Comparison of ENCODE assay signal across 8 cellular contexts in genomic region chr6:56764081-56764566, GRCh38.
DNase-seq lines count a peak whose midpoint lies in the region; ATAC-seq and TF ChIP-seq lines count a peak whose summit lies in the region.

No MANE protein-coding gene starts in this region.

- H3K27ac ChIP-seq in HEK293 (ENCODE audit: extremely low read depth, low read depth, low read length) (no peak overlapping the region), right lobe of liver (peak overlapping the region in 1 of 3 donors; percentile 48)

- H3K4me1 ChIP-seq in HEK293 (ENCODE audit: control insufficient read depth, insufficient read depth, low read length) = 0 out of 2 replicates have a peak, but pooled peaks cover 6% of the 10 kb centered on the region
- peaks cover 0 to 6% (median 3%) of the 10 kb centered on the region in 4 donors for H3K4me1 ChIP-seq in right lobe of liver

- H3K27me3 ChIP-seq in right lobe of liver = no peaks in the 10 kb centered on the region

- no peaks in the 10 kb centered on the region for H3K9me3 ChIP-seq in HEK293 (ENCODE audit: control insufficient read depth, insufficient read depth, low read depth, low read length)
- H3K9me3 ChIP-seq in right lobe of liver = no peaks in the 10 kb centered on the region

- H3K36me3 ChIP-seq in HEK293 (ENCODE audit: control insufficient read depth in 2 of 2, insufficient read depth in 1 of 2, low read length in 2 of 2) = no peaks in the 10 kb centered on the region
- no peaks in the 10 kb centered on the region for H3K36me3 ChIP-seq in right lobe of liver

- intact Hi-C loops in right lobe of liver (cut with DNase I) (loop anchor here in 1 of 2 donors (10.0 kb wide), 1 partner anchor 129 kb away; no protein-coding TSS in a partner anchor), lower leg skin (cut with DNase I; ENCODE audit: low total_unique reads) (no loop called here)

- DNase-seq in NCI-H2227 (lab: John Stamatoyannopoulos, UW; ENCODE audit: unreplicated experiment) = peak; percentile 17
- no peak for DNase-seq in NCI-H2227 treated with DMSO at 0.1 percent for 48 hours (lab: John Stamatoyannopoulos, UW)
- peak; percentile 71 for DNase-seq in M059J (ENCODE audit: low read depth)
- DNase-seq in T47D (ENCODE audit: low read depth in 1 of 2, low spot score in 1 of 2) = peak; percentile 36 to 89
- DNase-seq in right lobe of liver = no peak
- DNase-seq in activated CD4-positive, CD25-positive, alpha-beta regulatory T cell treated with anti-CD3 and anti-CD28 coated beads, Interleukin-2, amount 50 U/mL, for 72 hours = no peak
- DNase-seq in lower leg skin (ENCODE audit: low spot score in 2 of 2) = no peak

- H3K4me3 ChIP-seq in HEK293 (ENCODE audit: low read depth, low read length) = no peak overlapping the region
- H3K4me3 ChIP-seq in right lobe of liver = peak overlapping the region in 1 of 3 donors; percentile 18
- no peak overlapping the region for H3K4me3 ChIP-seq in lower leg skin (ENCODE audit: low read depth, poor library complexity, severe bottlenecking)

- CTCF ChIA-PET in HEK293 (lab: Yijun Ruan, JAX) = interaction anchor here (0.6 to 10.7 kb wide), 8 partner anchors 9 to 867 kb away, joined by 3 to 120 read pairs (median 4); no protein-coding TSS in a partner anchor

- POLR2A ChIA-PET in HEK293 (lab: Yijun Ruan, JAX) = no interaction called here

- ATAC-seq in right lobe of liver = peak; percentile 87 to 92 (median 91)

- whole genome bisulfite sequencing in right lobe of liver (ENCODE audit: insufficient coverage, low coverage, low lambda C conversion rate, missing lambda C conversion rate) = 10% methylated on average over 3 of the region's 3 CpGs
- 49 to 54% methylated on average over 3 of the region's 3 CpGs for WGBS in lower leg skin, 2 donors

- no peak for TF ChIP-seq POLR2A in right lobe of liver (IDR thresholded peaks at IDR 0.05)
- no peak for TF ChIP-seq POLR2A in lower leg skin (IDR thresholded peaks at IDR 0.05)

- in situ Hi-C loops in T47D (cut with HindIII; ENCODE audit: low pct_unique_long_range_greater_than_20kb, low sequenced_read_pairs) = no loop called here

- TF ChIP-seq CTCF in HEK293 (tag by site-specific recombination; IDR thresholded peaks at IDR 0.05) = peak; percentile 52
- TF ChIP-seq CTCF in right lobe of liver (IDR thresholded peaks at IDR 0.05) = peak; percentile 26 to 57 (median 42)
- peak in 1 of 3 donors; percentile 25 for TF ChIP-seq CTCF in lower leg skin (IDR thresholded peaks at IDR 0.05)

TF ChIP-seq in HEK293, 187 proteins besides CTCF, POLR2A, EP300 and RAD21 (continues in another document):
- TF ChIP-seq AEBP2 (tag by site-specific recombination; IDR thresholded peaks at IDR 0.05; ENCODE audit: borderline replicate concordance) (no peak), EGR2 (tag by site-specific recombination; IDR thresholded peaks at IDR 0.05; ENCODE audit: low read depth) (no peak), ZXDB (tag by site-specific recombination; IDR thresholded peaks at IDR 0.05) (no peak), ZNF280C (tag by site-specific recombination; IDR thresholded peaks at IDR 0.05) (no peak), ZNF169 (tag by site-specific recombination; IDR thresholded peaks at IDR 0.05) (no peak), HIC1 (tag by site-specific recombination; IDR thresholded peaks at IDR 0.05) (no peak), ZNF211 (tag by site-specific recombination; IDR thresholded peaks at IDR 0.05; ENCODE audit: low read depth) (no peak), BCL11A (tag by site-specific recombination; IDR thresholded peaks at IDR 0.05; ENCODE audit: low read depth) (no peak), ZNF473 (tag by site-specific recombination; IDR thresholded peaks at IDR 0.05) (no peak), ZNF2 (tag by site-specific recombination; IDR thresholded peaks at IDR 0.05) (no peak), ZNF121 (tag by site-specific recombination; IDR thresholded peaks at IDR 0.05) (no peak), ZNF791 (tag by site-specific recombination; IDR thresholded peaks at IDR 0.05) (no peak), HOXC10 (CRISPR knock-in tag; IDR thresholded peaks at IDR 0.05) (no peak), ZNF843 (tag by site-specific recombination; IDR thresholded peaks at IDR 0.05) (no peak), ZFP41 (tag by site-specific recombination; IDR thresholded peaks at IDR 0.05; ENCODE audit: borderline replicate concordance) (no peak), PRDM4 (tag by site-specific recombination; IDR thresholded peaks at IDR 0.05) (no peak), ZNF140 (tag by site-specific recombination; IDR thresholded peaks at IDR 0.05) (no peak), ZNF248 (tag by site-specific recombination; IDR thresholded peaks at IDR 0.05) (no peak), ZEB2 (tag by site-specific recombination; IDR thresholded peaks at IDR 0.05) (no peak), KLF10 (tag by site-specific recombination; IDR thresholded peaks at IDR 0.05) (no peak), GLI4 (tag by site-specific recombination; IDR thresholded peaks at IDR 0.05) (no peak), ZNF792 (tag by site-specific recombination; IDR thresholded peaks at IDR 0.05) (no peak)

Comparison
In these comparisons a context has a peak if more than half of its experiments do, and no peak if none do; other contexts are left out.
1. DNase-seq: peak in NCI-H2227 (single experiment), M059J (single experiment) and T47D (2 of 2); none in NCI-H2227 treated with DMSO at 0.1 percent for 48 hours (single experiment), right lobe of liver (0 of 3), activated CD4-positive, CD25-positive, alpha-beta regulatory T cell treated with anti-CD3 and anti-CD28 coated beads, Interleukin-2, amount 50 U/mL, for 72 hours (single experiment) and lower leg skin (0 of 2).